Comparison of ENCODE assay signal across 8 cellular contexts in genomic region chr13:40789275-40790231, GRCh38. TPM values are rescaled to one million over a fixed set of nuclear protein-coding genes. Genes with fewer than 3 reads are reported as not detected.
DNase-seq lines count a peak whose midpoint lies in the region; ATAC-seq, FAIRE-seq and TF ChIP-seq lines count a peak whose summit lies in the region.

TSS of gene SLC25A15 (plus strand) at chr13:40789611. CDS start at chr13:40793227, 3,616 bp downstream.

- no peaks in the 10 kb centered on the region for H3K9me3 ChIP-seq in CD4-positive, CD25-positive, alpha-beta regulatory T cell (ENCODE audit: control insufficient read depth in 2 of 2, low read length in 2 of 2)
- no peaks in the 10 kb centered on the region for H3K9me3 ChIP-seq in endothelial cell of umbilical vein (replicated peaks; ENCODE audit: control insufficient read depth, insufficient read depth, low read length)

- POLR2A ChIA-PET in endothelial cell of umbilical vein (lab: Charles Lee): no interaction called here

- H3K9ac ChIP-seq in endothelial cell of umbilical vein (replicated peaks; ENCODE audit: extremely low read depth, insufficient read depth, low read length): peak within 1 kb of the TSS; percentile 82

- peak within 1 kb of the TSS; percentile 94 for H2AFZ ChIP-seq in endothelial cell of umbilical vein (ENCODE audit: low read depth, low read length)

- no peaks in the 10 kb centered on the region for H3K9me1 ChIP-seq in endothelial cell of umbilical vein (replicated peaks; ENCODE audit: control insufficient read depth, extremely low read depth, insufficient read depth, low read length)

- ATAC-seq in CD4-positive, CD25-positive, alpha-beta regulatory T cell (ENCODE audit: low read depth in 2 of 2): peak; percentile 89 to 91
- ATAC-seq in HG03378 (IDR thresholded peaks at IDR 0.05; ENCODE audit: unreplicated experiment): peak; percentile 52

- H3K4me3 ChIP-seq in CD4-positive, CD25-positive, alpha-beta regulatory T cell (ENCODE audit: low read depth, low read length): peak within 1 kb of the TSS; percentile 55
- peak within 1 kb of the TSS; percentile 57 to 66 (median 58) for H3K4me3 ChIP-seq in endothelial cell of umbilical vein (replicated peaks in 1 of 3; ENCODE audit: insufficient read depth in 1 of 3, low read depth in 1 of 3, low read length in 3 of 3)

- no peaks in the 10 kb centered on the region for H3K36me3 ChIP-seq in CD4-positive, CD25-positive, alpha-beta regulatory T cell (ENCODE audit: control insufficient read depth, insufficient read depth, low read length)
- no peaks in the 10 kb centered on the region for H3K36me3 ChIP-seq in endothelial cell of umbilical vein (ENCODE audit: control insufficient read depth in 2 of 2, extremely low read depth in 1 of 2, insufficient read depth in 2 of 2, low read length in 2 of 2)

- peak within 1 kb of the TSS; percentile 83 to 95 (median 92) for H3K4me3 Mint-ChIP-seq in CD4-positive, CD25-positive, alpha-beta regulatory T cell

- peaks cover 21% of the 10 kb centered on the region for H3K4me1 ChIP-seq in CD4-positive, CD25-positive, alpha-beta regulatory T cell (ENCODE audit: control insufficient read depth, insufficient read depth, low read length, poor library complexity, severe bottlenecking)
- peaks cover 11% of the 10 kb centered on the region for H3K4me1 ChIP-seq in endothelial cell of umbilical vein (ENCODE audit: control insufficient read depth, extremely low read depth, insufficient read depth, low read length)

- peaks cover 15% of the 10 kb centered on the region for H3K36me3 Mint-ChIP-seq in CD4-positive, CD25-positive, alpha-beta regulatory T cell

- peak; percentile 17 to 31 for TF ChIP-seq CTCF in endothelial cell of umbilical vein (IDR thresholded peaks at IDR 0.05; ENCODE audit: extremely low read depth in 1 of 2, insufficient read depth in 1 of 2, low read depth in 1 of 2, low read length in 2 of 2)

- TF ChIP-seq POLR2A in endothelial cell of umbilical vein (IDR thresholded peaks at IDR 0.05; ENCODE audit: low read depth, low read length): peak; percentile 77

- dilution Hi-C loops in endothelial cell of umbilical vein (cut with MboI; ENCODE audit: extremely low pct_ligation_motif_present, low sequenced_read_pairs): no loop called here

- H3K79me2 ChIP-seq in endothelial cell of umbilical vein (ENCODE audit: control insufficient read depth, insufficient read depth, low read length): peaks cover 3% of the 10 kb centered on the region

- H3K27ac ChIP-seq in CD4-positive, CD25-positive, alpha-beta regulatory T cell (ENCODE audit: insufficient read depth, low read length, poor library complexity, severe bottlenecking): peak within 1 kb of the TSS; percentile 66
- peak within 1 kb of the TSS; percentile 37 for H3K27ac ChIP-seq in endothelial cell of umbilical vein (ENCODE audit: insufficient read depth, low read depth, low read length)

- H3K4me2 ChIP-seq in endothelial cell of umbilical vein (ENCODE audit: insufficient read depth, low read length): peak within 1 kb of the TSS; percentile 50

- no TSS peak for BruUV-seq in endothelial cell of umbilical vein (replicated peaks; lab: Mats Ljungman, UMichigan)

- DNase-seq in CD4-positive, CD25-positive, alpha-beta regulatory T cell: peak; percentile 63 to 84 (median 74)
- DNase-seq in GM19238 (ENCODE audit: insufficient read length, low spot score): peak; percentile 87
- peak; percentile 83 for DNase-seq in NOMO-1 treated with dmso at 0.1 percent for 144 hours (lab: John Stamatoyannopoulos, UW; ENCODE audit: unreplicated experiment)
- DNase-seq in activated CD8-positive, alpha-beta memory T cell treated with anti-CD3 and anti-CD28 coated beads, Interleukin-2, amount 50 U/mL, for 4 hours: peak; percentile 77
- peak; percentile 82 for DNase-seq in endothelial cell of umbilical vein (ENCODE audit: low read depth, low spot score)
- DNase-seq in midbrain (lab: John Stamatoyannopoulos, UW): peak; percentile 45
- DNase-seq in stimulated activated CD8-positive, alpha-beta memory T cell treated with anti-CD3 and anti-CD28 coated beads, Interleukin-2, amount 100 ng/mL, for 48 hours (ENCODE audit: low read depth in 2 of 2): peak; percentile 62 to 76

- no peaks in the 10 kb centered on the region for H3K9me3 Mint-ChIP-seq in CD4-positive, CD25-positive, alpha-beta regulatory T cell

- no peaks in the 10 kb centered on the region for H3K27me3 ChIP-seq in CD4-positive, CD25-positive, alpha-beta regulatory T cell (ENCODE audit: control insufficient read depth, insufficient read depth, low read length)
- H3K27me3 ChIP-seq in endothelial cell of umbilical vein (ENCODE audit: control insufficient read depth in 2 of 2, insufficient read depth in 2 of 2, low read length in 2 of 2): no peaks in the 10 kb centered on the region

- FAIRE-seq in endothelial cell of umbilical vein (lab: Jason Lieb, UNC): peak; percentile 54

- peak within 1 kb of the TSS; percentile 65 to 92 (median 84) for H3K27ac Mint-ChIP-seq in CD4-positive, CD25-positive, alpha-beta regulatory T cell

- intact Hi-C loops in endothelial cell of umbilical vein (cut with micrococcal nuclease): loop anchor here (1.0 kb wide), 2 partner anchors 18 to 132 kb away; partner anchors contain the start of gene MRPS31

- peaks cover 0 to 51% (median 34%) of the 10 kb centered on the region in 4 donors for H3K4me1 Mint-ChIP-seq in CD4-positive, CD25-positive, alpha-beta regulatory T cell

- no peaks in the 10 kb centered on the region for H4K20me1 ChIP-seq in endothelial cell of umbilical vein (replicated peaks; ENCODE audit: control insufficient read depth, extremely low read depth, insufficient read depth, low read length)

- CTCF ChIA-PET in endothelial cell of umbilical vein (lab: Charles Lee): interaction anchor here (1.2 to 2.8 kb wide), 7 partner anchors 9 to 1106 kb away, joined by 3 to 23 read pairs (median 4); no protein-coding TSS in a partner anchor

- no peaks in the 10 kb centered on the region for H3K27me3 Mint-ChIP-seq in CD4-positive, CD25-positive, alpha-beta regulatory T cell

TF ChIP-seq in endothelial cell of umbilical vein, 7 proteins besides CTCF, POLR2A, EP300 and RAD21:
- no peak for TF ChIP-seq FOS (IDR thresholded peaks at IDR 0.05; ENCODE audit: borderline replicate concordance, insufficient read depth, low read length)
- peak; percentile 85 for TF ChIP-seq POLR2AphosphoS5 (IDR thresholded peaks at IDR 0.05; ENCODE audit: insufficient read depth, low read depth, low read length)
- TF ChIP-seq EZH2 (IDR thresholded peaks at IDR 0.05; ENCODE audit: borderline replicate concordance, low read depth, low read length, severe bottlenecking): no peak
- no peak for TF ChIP-seq MYC (IDR thresholded peaks at IDR 0.05; ENCODE audit: low read depth, low read length)
- peak; percentile 20 for TF ChIP-seq MAX (IDR thresholded peaks at IDR 0.05; ENCODE audit: insufficient read depth, insufficient read length)
TF ChIP-seq in endothelial cell of umbilical vein: peak in this region for 2.

RNA-seq across cellular contexts. Expression of gene SLC25A15, which starts in this region (rescaled TPM):
- total RNA-seq in CD4-positive, CD25-positive, alpha-beta regulatory T cell: 4.8 TPM
- polyA plus RNA-seq in CD4-positive, CD25-positive, alpha-beta regulatory T cell: 10 to 100 TPM in 1 of 4 donors, 1 to 10 TPM in 3; 3.9 to 13.3 (median 7.2) TPM
- total RNA-seq in endothelial cell of umbilical vein: 10.8 and 11.5 TPM in 2 replicates
- 6.8 and 7.1 TPM in 2 replicates for polyA plus RNA-seq in endothelial cell of umbilical vein
- 7.2 and 8.2 TPM in 2 replicates for polyA plus RNA-seq in endothelial cell of umbilical vein (2011; cell fraction: cytosol; rRNA removed)
- 4.1 and 5.1 TPM in 2 replicates for polyA plus RNA-seq in endothelial cell of umbilical vein (2011; cell fraction: nucleus; rRNA removed)
- polyA plus RNA-seq in endothelial cell of umbilical vein (2012): 13.9 and 16.3 TPM in 2 replicates
- polyA minus RNA-seq in endothelial cell of umbilical vein: 20.3 and 21.7 TPM in 2 replicates
- 9.9 TPM for polyA minus RNA-seq in endothelial cell of umbilical vein (2011; cell fraction: cytosol; rRNA and poly(A)+ RNA removed)
- 2.6 and 4.0 TPM in 2 replicates for polyA minus RNA-seq in endothelial cell of umbilical vein (2011; cell fraction: nucleus; rRNA and poly(A)+ RNA removed)

Comparison
In these comparisons a context has a peak if more than half of its experiments do, and no peak if none do; other contexts are left out.
1. Peak in every context shown above with its lines: DNase-seq, ATAC-seq, H3K4me3 ChIP-seq and H3K27ac ChIP-seq.